10 cellular contexts compared by ENCODE assay signal in genomic region chr7:155374276-155375252, GRCh38.
DNase-seq lines count a peak whose midpoint lies in the region; ATAC-seq, FAIRE-seq and TF ChIP-seq lines count a peak whose summit lies in the region.
"Had no signal": no experiment of that assay in that cellular context is flagged by ENCODE, and none has a peak within 500 bp of the region (broad histone marks: within the 10 kb centered on the region; RNA-seq: fewer than 3 reads in every experiment).

No MANE protein-coding gene starts in this region.

- H3K36me3 Mint-ChIP-seq in CD14-positive monocyte: peaks cover 19 to 26% of the 10 kb centered on the region in 2 donors
- no peaks in the 10 kb centered on the region for H3K36me3 Mint-ChIP-seq in effector memory CD8-positive, alpha-beta T cell (ENCODE audit: insufficient read depth)

- DNase-seq in CD14-positive monocyte (ENCODE audit: low spot score) (no peak), psoas muscle (no peak), foreskin keratinocyte (no peak), GM19239 (ENCODE audit: insufficient read length, low spot score) (no peak), brain microvascular endothelial cell (no peak), NCI-H1930 (lab: John Stamatoyannopoulos, UW) (no peak)
- DNase-seq in effector memory CD8-positive, alpha-beta T cell: no peak
- DNase-seq: ovary had no signal

- H3K4me1 ChIP-seq in Loucy (ENCODE audit: insufficient read depth, low read length, poor library complexity, severe bottlenecking): peaks cover 20% of the 10 kb centered on the region
- H3K4me1 ChIP-seq in psoas muscle: peaks cover 26% of the 10 kb centered on the region
- H3K4me1 ChIP-seq in foreskin keratinocyte: no peaks in the 10 kb centered on the region

- H3K4me3 Mint-ChIP-seq in CD14-positive monocyte: peak overlapping the region; percentile 86 to 96
- peak overlapping the region; percentile 67 to 79 for H3K4me3 Mint-ChIP-seq in effector memory CD8-positive, alpha-beta T cell

- H2AFZ ChIP-seq in Loucy (ENCODE audit: low read length): no peak overlapping the region

- FAIRE-seq in GM19239 (lab: Jason Lieb, UNC): no peak
- FAIRE-seq: colon had no signal

- peaks cover 64% of the 10 kb centered on the region for H3K4me1 Mint-ChIP-seq in CD14-positive monocyte
- H3K4me1 Mint-ChIP-seq in effector memory CD8-positive, alpha-beta T cell (ENCODE audit: low read depth in 2 of 2): peaks cover 30 to 31% of the 10 kb centered on the region in 2 donors

- intact Hi-C loops in CD14-positive monocyte (cut with micrococcal nuclease) (no loop called here), psoas muscle (cut with DNase I) (no loop called here)

- no peaks in the 10 kb centered on the region for H4K20me1 ChIP-seq in Loucy (ENCODE audit: insufficient read depth, low read length, poor library complexity, severe bottlenecking)

- H3K27me3 ChIP-seq in Loucy (ENCODE audit: insufficient read depth, low read length, poor library complexity, severe bottlenecking): no peaks in the 10 kb centered on the region
- H3K27me3 ChIP-seq in psoas muscle (ENCODE audit: insufficient read depth in 3 of 3, low read length in 2 of 3): peaks cover 4 to 99% (median 61%) of the 10 kb centered on the region in 3 donors
- H3K27me3 ChIP-seq in foreskin keratinocyte: peaks cover 100% of the 10 kb centered on the region
- peaks cover 97% of the 10 kb centered on the region for H3K27me3 ChIP-seq in brain microvascular endothelial cell (replicated peaks)
- H3K27me3 ChIP-seq: ovary had no signal

- H3K4me3 ChIP-seq in Loucy (ENCODE audit: low read length, poor library complexity, severe bottlenecking) (no peak overlapping the region), psoas muscle (peak overlapping the region; percentile 54), brain microvascular endothelial cell (ENCODE audit: low read depth, low read length) (no peak overlapping the region)
- H3K4me3 ChIP-seq: ovary had no signal

- in situ Hi-C loops in brain microvascular endothelial cell (cut with HindIII; ENCODE audit: low pct_ligation_motif_present, low sequenced_read_pairs): no loop called here

- H3K27ac Mint-ChIP-seq in CD14-positive monocyte: peak overlapping the region in 2 of 7 donors; percentile 3 to 33
- no peak overlapping the region for H3K27ac Mint-ChIP-seq in effector memory CD8-positive, alpha-beta T cell

- no peaks in the 10 kb centered on the region for H3K9me2 ChIP-seq in Loucy (replicated peaks; ENCODE audit: low read depth, low read length)

- peak overlapping the region; percentile 57 for H3K4me2 ChIP-seq in Loucy (ENCODE audit: low read depth, low read length, poor library complexity, severe bottlenecking)

- H3K27ac ChIP-seq in psoas muscle (no peak overlapping the region), foreskin keratinocyte (no peak overlapping the region), brain microvascular endothelial cell (no peak overlapping the region)
- H3K27ac ChIP-seq: ovary had no signal

- no peak overlapping the region for H3K9ac ChIP-seq in Loucy (ENCODE audit: low read depth, low read length, poor library complexity, severe bottlenecking)

- TF ChIP-seq CTCF in CD14-positive monocyte (IDR thresholded peaks at IDR 0.05): no peak
- TF ChIP-seq CTCF in Loucy (conservative IDR thresholded peaks at IDR 0.05; ENCODE audit: low read length): no peak
- no peak for TF ChIP-seq CTCF in psoas muscle (IDR thresholded peaks at IDR 0.05)
- TF ChIP-seq CTCF in foreskin keratinocyte (conservative IDR thresholded peaks at IDR 0.05): no peak
- TF ChIP-seq CTCF in brain microvascular endothelial cell (IDR thresholded peaks at IDR 0.05; ENCODE audit: low read depth, low read length, missing control alignments): no peak

- no peak for ATAC-seq in effector memory CD8-positive, alpha-beta T cell (replicated peaks)
- ATAC-seq in psoas muscle: no peak
- ATAC-seq in foreskin keratinocyte: no peak

- no peaks in the 10 kb centered on the region for H3F3A ChIP-seq in Loucy (ENCODE audit: low read depth)

- no peaks in the 10 kb centered on the region for H3K36me3 ChIP-seq in Loucy (ENCODE audit: insufficient read depth, low read length)
- no peaks in the 10 kb centered on the region for H3K36me3 ChIP-seq in psoas muscle (ENCODE audit: insufficient read depth in 1 of 2, low read depth in 1 of 2)
- H3K36me3 ChIP-seq in brain microvascular endothelial cell (replicated peaks): no peaks in the 10 kb centered on the region
- H3K36me3 ChIP-seq: ovary had no signal

- peaks cover 95 to 100% (median 96%) of the 10 kb centered on the region in 3 donors for H3K27me3 Mint-ChIP-seq in CD14-positive monocyte (ENCODE audit: low read depth in 3 of 3)
- H3K27me3 Mint-ChIP-seq in effector memory CD8-positive, alpha-beta T cell: peaks cover 82 to 96% of the 10 kb centered on the region in 2 donors

- no peaks in the 10 kb centered on the region for H3K79me2 ChIP-seq in Loucy (ENCODE audit: insufficient read depth, low read length)

- H3K9me3 ChIP-seq in Loucy (ENCODE audit: insufficient read depth, low read depth, low read length): no peaks in the 10 kb centered on the region
- H3K9me3 ChIP-seq in psoas muscle: no peaks in the 10 kb centered on the region
- H3K9me3 ChIP-seq: ovary had no signal

- peaks cover 0 to 34% (median 26%) of the 10 kb centered on the region in 7 donors for H3K9me3 Mint-ChIP-seq in CD14-positive monocyte
- no peaks in the 10 kb centered on the region for H3K9me3 Mint-ChIP-seq in effector memory CD8-positive, alpha-beta T cell

- WGBS in psoas muscle, 3 donors: 1 to 2% (median 2%) methylated on average over 92 to 110 of the region's 110 CpGs
